8 cellular contexts compared by ENCODE assay signal in genomic region chr10:7121154-7121797, GRCh38.
DNase-seq lines count a peak whose midpoint lies in the region; ATAC-seq and TF ChIP-seq lines count a peak whose summit lies in the region.

No MANE protein-coding gene starts in this region.

- no peak overlapping the region for H3K27ac Mint-ChIP-seq in neural crest cell (ENCODE audit: unreplicated experiment)

- 20 to 38% methylated on average over 5 to 10 of the region's 10 CpGs for WGBS in transverse colon (ENCODE audit: low coverage in 1 of 2), 2 donors

- H3K9me3 Mint-ChIP-seq in neural crest cell: peaks cover 6% of the 10 kb centered on the region

- H3K79me2 ChIP-seq in osteoblast (ENCODE audit: insufficient read depth, low read length): no peaks in the 10 kb centered on the region

- in situ Hi-C loops in transverse colon (cut with MboI; ENCODE audit: low pct_ligation_motif_present in 1 of 4, low pct_unique_long_range_greater_than_20kb in 1 of 4, low sequenced_read_pairs in 3 of 4): loop anchor here in 2 of 4 donors (10.0 to 25.0 kb wide), 2 partner anchors 291 to 294 kb away; partner anchors contain the start of gene SFMBT2 (in 2 of the 2)

- H3K36me3 Mint-ChIP-seq in neural crest cell (ENCODE audit: low read depth): no peaks in the 10 kb centered on the region

- H3K4me1 ChIP-seq in transverse colon (no peaks in the 10 kb centered on the region), osteoblast (ENCODE audit: insufficient read depth, low read length) (no peaks in the 10 kb centered on the region)

- H3K4me3 Mint-ChIP-seq in neural crest cell: no peak overlapping the region

- H4K20me1 ChIP-seq in osteoblast (ENCODE audit: insufficient read depth, low read length): no peaks in the 10 kb centered on the region

- no peak overlapping the region for H2AFZ ChIP-seq in osteoblast (ENCODE audit: low read length)

- H3K27me3 ChIP-seq in transverse colon (no peaks in the 10 kb centered on the region), osteoblast (ENCODE audit: insufficient read depth, low read length) (no peaks in the 10 kb centered on the region)

- peaks cover 0 to 2% of the 10 kb centered on the region in 2 donors for H3K9me3 ChIP-seq in transverse colon
- no peaks in the 10 kb centered on the region for H3K9me3 ChIP-seq in osteoblast (ENCODE audit: low read depth, low read length)

- TF ChIP-seq CTCF in epithelial cell of proximal tubule (conservative IDR thresholded peaks at IDR 0.05; ENCODE audit: low read depth, low read length): peak; percentile 71
- peak; percentile 71 for TF ChIP-seq CTCF in neural crest cell (conservative IDR thresholded peaks at IDR 0.05)
- peak; percentile 28 to 45 (median 37) for TF ChIP-seq CTCF in transverse colon (IDR thresholded peaks at IDR 0.05)
- TF ChIP-seq CTCF in osteoblast (IDR thresholded peaks at IDR 0.05; ENCODE audit: extremely low read depth, low read depth, low read length): no peak

- H3K36me3 ChIP-seq in transverse colon: no peaks in the 10 kb centered on the region
- no peaks in the 10 kb centered on the region for H3K36me3 ChIP-seq in osteoblast (ENCODE audit: insufficient read depth, low read length)

- H3K27me3 Mint-ChIP-seq in neural crest cell (ENCODE audit: low read depth): no peaks in the 10 kb centered on the region

- DNase-seq in COLO829 (ENCODE audit: low spot score) (peak; percentile 39), NCI-H82 (lab: John Stamatoyannopoulos, UW) (peak; percentile 62), epithelial cell of proximal tubule (ENCODE audit: low read depth) (no peak), neural crest cell (ENCODE audit: low read depth, low spot score) (peak; percentile 68), transverse colon (peak; percentile 45), osteoblast (ENCODE audit: insufficient read length, low spot score, missing footprints) (no peak)
- peak; percentile 86 for DNase-seq in activated CD8-positive, alpha-beta memory T cell treated with anti-CD3 and anti-CD28 coated beads for 24 hours

- H3K4me3 ChIP-seq in epithelial cell of proximal tubule (ENCODE audit: low read depth, low read length) (no peak overlapping the region), transverse colon (no peak overlapping the region), osteoblast (ENCODE audit: insufficient read depth, low read length) (no peak overlapping the region)

- ATAC-seq in GM21515 (IDR thresholded peaks at IDR 0.05; ENCODE audit: unreplicated experiment): peak; percentile 81

- TF ChIP-seq EP300 in transverse colon (IDR thresholded peaks at IDR 0.05; ENCODE audit: low read depth): no peak

- H3K4me2 ChIP-seq in osteoblast (ENCODE audit: insufficient read depth, low read length): no peak overlapping the region

- intact Hi-C loops in transverse colon (cut with DNase I; ENCODE audit: low total_unique reads): no loop called here

- H3K27ac ChIP-seq in transverse colon (no peak overlapping the region), osteoblast (ENCODE audit: low read depth, low read length) (no peak overlapping the region)

- peaks cover 9% of the 10 kb centered on the region for H3K4me1 Mint-ChIP-seq in neural crest cell

- no peak for TF ChIP-seq POLR2A in transverse colon (IDR thresholded peaks at IDR 0.05)

Comparison
In these comparisons a context has a peak if more than half of its experiments do, and no peak if none do; other contexts are left out.
1. DNase-seq: peak in COLO829 (single experiment), NCI-H82 (single experiment), activated CD8-positive, alpha-beta memory T cell treated with anti-CD3 and anti-CD28 coated beads for 24 hours (single experiment), neural crest cell (single experiment) and transverse colon (single experiment); none in epithelial cell of proximal tubule (single experiment) and osteoblast (single experiment).